In the genomic region with DNA sequence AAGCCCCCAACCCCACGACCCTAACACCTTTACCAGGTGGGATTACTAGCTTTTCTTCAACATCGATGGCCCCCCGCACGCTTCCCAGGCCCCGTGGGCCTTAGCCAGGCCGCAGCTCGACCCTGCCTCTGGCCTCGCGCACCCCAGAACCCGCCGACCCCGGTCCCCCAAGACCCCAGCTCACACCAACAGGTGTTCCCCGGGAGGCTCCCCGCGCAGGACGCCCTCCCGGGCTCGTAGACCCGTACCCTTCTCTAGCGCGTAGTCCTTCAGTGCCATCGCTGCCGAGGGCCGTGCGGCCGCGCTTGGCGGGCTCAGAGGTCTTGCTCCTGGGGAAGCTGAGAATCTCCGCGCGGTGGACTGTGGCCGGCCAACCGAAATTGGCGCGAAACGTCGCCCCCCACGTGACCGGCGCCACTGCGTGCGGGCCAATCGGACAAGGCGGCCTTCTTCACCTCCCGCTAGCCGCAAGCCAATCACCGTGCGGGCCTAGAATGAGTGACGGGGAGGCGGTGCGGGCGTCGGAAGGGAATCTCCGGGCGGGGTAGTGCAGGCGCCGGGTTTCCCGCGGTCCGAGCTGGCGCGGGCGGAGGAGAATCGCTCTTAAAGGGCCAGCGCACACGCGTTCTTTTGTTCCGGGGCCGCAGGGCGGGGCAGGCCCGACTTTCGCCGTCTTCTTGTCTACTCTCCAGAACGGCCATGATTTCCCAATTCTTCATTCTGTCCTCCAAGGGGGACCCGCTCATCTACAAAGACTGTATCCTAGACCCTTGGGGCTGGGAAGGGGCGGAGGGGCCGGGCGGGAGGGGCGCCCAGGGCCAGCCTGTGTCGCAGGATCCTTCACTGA, we compare ENCODE assay signal across 8 cellular contexts. TPM values are rescaled to one million over a fixed set of nuclear protein-coding genes. Genes with fewer than 3 reads are reported as not detected.
DNase-seq lines count a peak whose midpoint lies in the region; ATAC-seq and TF ChIP-seq lines count a peak whose summit lies in the region.

A gene with protein sequence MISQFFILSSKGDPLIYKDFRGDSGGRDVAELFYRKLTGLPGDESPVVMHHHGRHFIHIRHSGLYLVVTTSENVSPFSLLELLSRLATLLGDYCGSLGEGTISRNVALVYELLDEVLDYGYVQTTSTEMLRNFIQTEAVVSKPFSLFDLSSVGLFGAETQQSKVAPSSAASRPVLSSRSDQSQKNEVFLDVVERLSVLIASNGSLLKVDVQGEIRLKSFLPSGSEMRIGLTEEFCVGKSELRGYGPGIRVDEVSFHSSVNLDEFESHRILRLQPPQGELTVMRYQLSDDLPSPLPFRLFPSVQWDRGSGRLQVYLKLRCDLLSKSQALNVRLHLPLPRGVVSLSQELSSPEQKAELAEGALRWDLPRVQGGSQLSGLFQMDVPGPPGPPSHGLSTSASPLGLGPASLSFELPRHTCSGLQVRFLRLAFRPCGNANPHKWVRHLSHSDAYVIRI (plus strand): TSS at position 628 of the 847 bp plus-strand sequence. CDS start 72 bp downstream, at position 700.
TSS of gene MCM7 (minus strand) at position 382 of the 847 bp plus-strand sequence. CDS start at position 279, 103 bp downstream.

- H3K27ac Mint-ChIP-seq in IgD-negative memory B cell, result peak within 1 kb of the TSS; percentile 98 to 100 (median 99)

- H3K4me3 Mint-ChIP-seq in IgD-negative memory B cell, result peak within 1 kb of the TSS; percentile 93 to 99 (median 98)

- peak; percentile 85 for ATAC-seq in GM21529 (IDR thresholded peaks at IDR 0.05; ENCODE audit: unreplicated experiment)

- H3K36me3 Mint-ChIP-seq in IgD-negative memory B cell, result peaks cover 2% of the 10 kb centered on the region

- peak; percentile 99 for DNase-seq in DMS 273 treated with DMSO at 0.1 percent for 48 hours (lab: John Stamatoyannopoulos, UW)
- peak; percentile 54 for DNase-seq in OCI-M2 (lab: John Stamatoyannopoulos, UW; ENCODE audit: unreplicated experiment)
- DNase-seq in activated T-cell treated with anti-CD3 and anti-CD28 coated beads for 4 hours, result peak; percentile 92
- DNase-seq in epithelial cell of esophagus (ENCODE audit: low read depth), result peak; percentile 100
- peak; percentile 99 for DNase-seq in mucosa of gallbladder (ENCODE audit: low spot score)
- peak; percentile 88 to 93 for DNase-seq in stimulated activated CD8-positive, alpha-beta memory T cell treated with anti-CD3 and anti-CD28 coated beads, Interleukin-4, amount 100 ng/mL, for 4 hours (ENCODE audit: low read depth in 2 of 2, low spot score in 1 of 2)

- H3K27me3 Mint-ChIP-seq in IgD-negative memory B cell, result no peaks in the 10 kb centered on the region

- TF ChIP-seq CTCF in epithelial cell of esophagus (IDR thresholded peaks at IDR 0.05; ENCODE audit: insufficient read depth, low read depth, low read length, missing control alignments), result no peak

- H3K9me3 Mint-ChIP-seq in IgD-negative memory B cell, result no peaks in the 10 kb centered on the region

- peak within 1 kb of the TSS; percentile 90 for H3K4me3 ChIP-seq in epithelial cell of esophagus (ENCODE audit: low read length)

- peaks cover 16 to 22% (median 19%) of the 10 kb centered on the region in 3 donors for H3K4me1 Mint-ChIP-seq in IgD-negative memory B cell

RNA-seq across cellular contexts. Expression of the first gene that starts in this region (rescaled TPM):
- polyA plus RNA-seq in IgD-negative memory B cell, result 4.5 TPM
- total RNA-seq in mucosa of gallbladder, result 34.1 TPM

RNA-seq across cellular contexts. Expression of gene MCM7, which starts in this region (rescaled TPM):
- polyA plus RNA-seq in IgD-negative memory B cell, result 33.4 TPM
- total RNA-seq in mucosa of gallbladder, result 58.2 TPM

Comparison
In these comparisons a context has a peak if more than half of its experiments do, and no peak if none do; other contexts are left out.
1. Peak in every context shown above with its lines: DNase-seq, ATAC-seq and H3K4me3 ChIP-seq.